9 cellular contexts compared by ENCODE assay signal in the genomic region with DNA sequence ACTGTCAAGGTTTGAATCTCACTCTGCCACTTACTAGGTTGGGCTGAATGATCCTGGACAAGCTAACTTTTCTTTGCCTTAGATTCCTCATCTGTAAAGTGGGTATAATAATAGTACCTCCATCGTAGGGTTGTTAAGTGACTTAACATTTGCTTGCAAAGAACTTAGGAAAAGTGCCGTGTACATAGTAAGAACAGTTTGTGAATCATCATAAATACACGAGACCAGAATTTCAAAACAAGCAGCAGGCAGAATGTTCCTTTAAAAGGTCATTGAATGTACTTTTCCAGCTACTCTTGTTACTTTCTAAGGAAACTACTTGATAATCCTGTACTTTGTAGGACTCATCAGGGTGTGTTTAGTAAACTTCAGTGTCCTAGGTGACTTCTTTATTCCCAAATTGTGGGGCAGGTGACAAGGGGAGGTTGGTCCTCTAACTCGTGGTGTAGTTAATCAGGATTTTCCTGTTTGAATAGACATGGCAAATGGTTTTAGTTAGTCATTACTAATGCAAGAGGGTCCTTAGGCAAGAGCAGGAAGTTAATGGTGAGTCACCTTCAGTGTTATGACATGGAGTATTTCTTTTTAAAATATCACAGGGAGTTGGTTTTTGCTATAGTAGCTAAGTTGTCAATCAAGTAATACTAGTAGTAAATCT.
DNase-seq lines count a peak whose midpoint lies in the region; ATAC-seq and TF ChIP-seq lines count a peak whose summit lies in the region.
"Had no signal": no experiment of that assay in that cellular context is flagged by ENCODE, and none has a peak within 500 bp of the region (broad histone marks: within the 10 kb centered on the region; RNA-seq: fewer than 3 reads in every experiment).

No MANE protein-coding gene starts in this region.

- peak overlapping the region; percentile 95 for H3K27ac Mint-ChIP-seq in chondrocyte (ENCODE audit: unreplicated experiment)
- H3K27ac Mint-ChIP-seq in mesothelial cell of epicardium: peak overlapping the region; percentile 79
- H3K27ac Mint-ChIP-seq: activated naive CD8-positive, alpha-beta T cell had no signal

- H3K9me3 Mint-ChIP-seq in chondrocyte (ENCODE audit: low read depth) (no peaks in the 10 kb centered on the region), mesothelial cell of epicardium (no peaks in the 10 kb centered on the region)

- no peak for ATAC-seq in GM21576 (IDR thresholded peaks at IDR 0.05; ENCODE audit: unreplicated experiment)
- ATAC-seq in HG03108 (IDR thresholded peaks at IDR 0.05; ENCODE audit: unreplicated experiment): no peak

- H3K4me3 ChIP-seq in AG04449 (ENCODE audit: low read depth, low read length) (no peak overlapping the region), MG63 (no peak overlapping the region), MM.1S (ENCODE audit: low read length) (no peak overlapping the region)

- no peaks in the 10 kb centered on the region for H3K9me2 ChIP-seq in MM.1S (replicated peaks; ENCODE audit: insufficient read depth, low read length)

- no peaks in the 10 kb centered on the region for H3K79me2 ChIP-seq in MM.1S (ENCODE audit: low read length)

- peaks cover 41% of the 10 kb centered on the region for H3K36me3 ChIP-seq in MG63
- no peaks in the 10 kb centered on the region for H3K36me3 ChIP-seq in MM.1S (replicated peaks; ENCODE audit: insufficient read depth, low read length)

- H3K4me3 Mint-ChIP-seq in chondrocyte (ENCODE audit: unreplicated experiment) (no peak overlapping the region), mesothelial cell of epicardium (no peak overlapping the region)
- H3K4me3 Mint-ChIP-seq: activated naive CD8-positive, alpha-beta T cell had no signal

- H3K4me1 ChIP-seq in MM.1S (ENCODE audit: low read length): no peaks in the 10 kb centered on the region

- DNase-seq in AG04449 (ENCODE audit: low read depth, low spot score) (peak; percentile 73), LoVo (ENCODE audit: low spot score) (peak; percentile 70), chondrocyte (ENCODE audit: low spot score) (no peak), mesothelial cell of epicardium (ENCODE audit: low spot score in 2 of 2, unreplicated experiment in 2 of 2) (no peak), MG63 (no peak), MM.1S (no peak)

- POLR2A ChIA-PET in AG04449 (lab: Yijun Ruan, JAX): no interaction called here

- H3K27me3 ChIP-seq in MG63: no peaks in the 10 kb centered on the region
- H3K27me3 ChIP-seq in MM.1S (replicated peaks; ENCODE audit: insufficient read depth, low read length): no peaks in the 10 kb centered on the region

- H3F3A ChIP-seq in MM.1S (ENCODE audit: insufficient read depth, low read length): no peaks in the 10 kb centered on the region

- H3K9ac ChIP-seq in MM.1S (ENCODE audit: low read length): no peak overlapping the region

- H3K4me2 ChIP-seq in MM.1S (ENCODE audit: low read depth, low read length): no peak overlapping the region

- H3K27me3 Mint-ChIP-seq in chondrocyte (ENCODE audit: low read depth) (no peaks in the 10 kb centered on the region), mesothelial cell of epicardium (ENCODE audit: low read depth) (no peaks in the 10 kb centered on the region)
- H3K27me3 Mint-ChIP-seq: activated naive CD8-positive, alpha-beta T cell had no signal

- no peak for TF ChIP-seq CTCF in AG04449 (IDR thresholded peaks at IDR 0.05; ENCODE audit: insufficient read depth, low read length, missing control alignments)
- TF ChIP-seq CTCF in chondrocyte (IDR thresholded peaks at IDR 0.05): no peak
- no peak for TF ChIP-seq CTCF in mesothelial cell of epicardium (IDR thresholded peaks at IDR 0.05; ENCODE audit: unreplicated experiment)
- TF ChIP-seq CTCF in MM.1S (IDR thresholded peaks at IDR 0.05; ENCODE audit: low read length): no peak

- H2AFZ ChIP-seq in MM.1S (ENCODE audit: low read length): no peak overlapping the region

- peaks cover 34% of the 10 kb centered on the region for H3K4me1 Mint-ChIP-seq in chondrocyte (ENCODE audit: low read depth)
- peaks cover 2% of the 10 kb centered on the region for H3K4me1 Mint-ChIP-seq in mesothelial cell of epicardium

- CTCF ChIA-PET in AG04449 (lab: Yijun Ruan, JAX): interaction anchor here (1.1 to 1.3 kb wide), 2 partner anchors 9 to 11 kb away, joined by 3 to 6 read pairs; no protein-coding TSS in a partner anchor

- no peaks in the 10 kb centered on the region for H3K9me3 ChIP-seq in MG63
- no peaks in the 10 kb centered on the region for H3K9me3 ChIP-seq in MM.1S (replicated peaks; ENCODE audit: insufficient read depth, low read length)

- H3K36me3 Mint-ChIP-seq in chondrocyte (ENCODE audit: low read depth) (peaks cover 15% of the 10 kb centered on the region), mesothelial cell of epicardium (peaks cover 52% of the 10 kb centered on the region)
- H3K36me3 Mint-ChIP-seq: activated naive CD8-positive, alpha-beta T cell had no signal

- H3K27ac ChIP-seq in MM.1S (ENCODE audit: low read length): no peak overlapping the region

- H4K20me1 ChIP-seq in MM.1S (ENCODE audit: insufficient read depth, low read length): no peaks in the 10 kb centered on the region

Comparison
In these comparisons a context has a peak if more than half of its experiments do, and no peak if none do; other contexts are left out.
1. DNase-seq: peak in AG04449 (single experiment) and LoVo (single experiment); none in chondrocyte (single experiment), mesothelial cell of epicardium (0 of 2), MG63 (single experiment) and MM.1S (single experiment).